ENCODE assay signal across 8 cellular contexts in genomic region chr3:98039322-98040024, GRCh38. TPM values are rescaled to one million over a fixed set of nuclear protein-coding genes. Genes with fewer than 3 reads are reported as not detected.
DNase-seq lines count a peak whose midpoint lies in the region; ATAC-seq and TF ChIP-seq lines count a peak whose summit lies in the region.

No MANE protein-coding gene starts in this region.

- no peak for TF ChIP-seq POLR2A in upper lobe of left lung (IDR thresholded peaks at IDR 0.05)

- intact Hi-C loops in Right ventricle myocardium superior (cut with DNase I) (no loop called here), posterior cingulate gyrus (cut with DNase I) (loop anchor here (1.0 to 10.0 kb wide), 4 partner anchors 290 to 755 kb away; partner anchors contain the start of gene CPOX)

- H3K4me3 ChIP-seq in GM12865 (ENCODE audit: low read depth, low read length) = peak overlapping the region; percentile 46
- H3K4me3 ChIP-seq in upper lobe of left lung = peak overlapping the region in 3 of 4 donors; percentile 7 to 39 (median 26)

- peak overlapping the region; percentile 87 for H3K4me3 Mint-ChIP-seq in activated naive CD8-positive, alpha-beta T cell

- WGBS in upper lobe of left lung, 2 donors = 15% methylated on average over 13 of the region's 13 CpGs

- no peak overlapping the region for H3K27ac ChIP-seq in upper lobe of left lung

- ATAC-seq in HG02623 (IDR thresholded peaks at IDR 0.05; ENCODE audit: unreplicated experiment) (peak; percentile 98), SK-N-SH treated with all-trans-retinoic acid at 6 μM for 48 hours (peak; percentile 95), Right ventricle myocardium superior (ENCODE audit: poor library complexity) (peak; percentile 94), upper lobe of left lung (ENCODE audit: low FRiP score in 2 of 2) (peak; percentile 92 to 97)

- no peaks in the 10 kb centered on the region for H3K4me1 ChIP-seq in upper lobe of left lung

- no peaks in the 10 kb centered on the region for H3K9me3 ChIP-seq in upper lobe of left lung

- no peaks in the 10 kb centered on the region for H3K27me3 ChIP-seq in upper lobe of left lung

- TF ChIP-seq EP300 in upper lobe of left lung (IDR thresholded peaks at IDR 0.05) = no peak

- H3K36me3 ChIP-seq in upper lobe of left lung = no peaks in the 10 kb centered on the region

- peak overlapping the region; percentile 86 for H3K27ac Mint-ChIP-seq in activated naive CD8-positive, alpha-beta T cell

- H3K9me3 Mint-ChIP-seq in activated naive CD8-positive, alpha-beta T cell (ENCODE audit: low read depth) = peaks cover 9% of the 10 kb centered on the region

- TF ChIP-seq CTCF in GM12865 (IDR thresholded peaks at IDR 0.05; ENCODE audit: insufficient read depth, low read depth, low read length, missing control alignments) (peak; percentile 78), upper lobe of left lung (IDR thresholded peaks at IDR 0.05) (peak; percentile 61 to 94 (median 88))

- no peaks in the 10 kb centered on the region for H3K36me3 Mint-ChIP-seq in activated naive CD8-positive, alpha-beta T cell

- DNase-seq in GM12865 (ENCODE audit: low read depth) (peak; percentile 91), NCI-H1048 (lab: John Stamatoyannopoulos, UW) (peak; percentile 75), Right ventricle myocardium superior (no peak), posterior cingulate gyrus (peak in 7 of 10 donors; percentile 28 to 86 (median 60)), upper lobe of left lung (peak in 1 of 2 donors; percentile 29)

- peaks cover 5% of the 10 kb centered on the region for H3K4me1 Mint-ChIP-seq in activated naive CD8-positive, alpha-beta T cell (ENCODE audit: low read depth)

- peaks cover 13% of the 10 kb centered on the region for H3K27me3 Mint-ChIP-seq in activated naive CD8-positive, alpha-beta T cell

TF ChIP-seq in SK-N-SH treated with all-trans-retinoic acid at 6 μM for 48 hours, 23 proteins besides CTCF, POLR2A, EP300 and RAD21:
- TF ChIP-seq ZC3H10 (CRISPR knock-in tag; IDR thresholded peaks at IDR 0.05) (no peak), TOX (CRISPR knock-in tag; IDR thresholded peaks at IDR 0.05; ENCODE audit: borderline replicate concordance) (no peak), ZNF565 (CRISPR knock-in tag; conservative IDR thresholded peaks at IDR 0.05; ENCODE audit: low read depth) (no peak), BACH2 (CRISPR knock-in tag; IDR thresholded peaks at IDR 0.05; ENCODE audit: borderline replicate concordance) (no peak), POU6F1 (CRISPR knock-in tag; IDR thresholded peaks at IDR 0.05; ENCODE audit: borderline replicate concordance, low read depth) (no peak), RARB (CRISPR knock-in tag; IDR thresholded peaks at IDR 0.05) (no peak), PATZ1 (CRISPR knock-in tag; IDR thresholded peaks at IDR 0.05; ENCODE audit: borderline replicate concordance) (no peak), TSHZ2 (CRISPR knock-in tag; IDR thresholded peaks at IDR 0.05) (no peak), CREB5 (CRISPR knock-in tag; IDR thresholded peaks at IDR 0.05; ENCODE audit: low read depth) (no peak), PPARA (CRISPR knock-in tag; IDR thresholded peaks at IDR 0.05; ENCODE audit: borderline replicate concordance) (no peak), ZNF70 (CRISPR knock-in tag; IDR thresholded peaks at IDR 0.05) (no peak), ARNTL (CRISPR knock-in tag; IDR thresholded peaks at IDR 0.05; ENCODE audit: borderline replicate concordance, low read depth) (no peak), ZFP30 (CRISPR knock-in tag; IDR thresholded peaks at IDR 0.05) (no peak), ESRRG (CRISPR knock-in tag; IDR thresholded peaks at IDR 0.05) (no peak), CSRNP3 (CRISPR knock-in tag; IDR thresholded peaks at IDR 0.05) (no peak)

RNA-seq across cellular contexts. Expression of gene GABRR3, which starts 4.4 kb away (rescaled TPM):
- not detected for total RNA-seq in Right ventricle myocardium superior
- total RNA-seq in upper lobe of left lung = not detected

RNA-seq across cellular contexts. Expression of gene OR5AC2, which starts 47.5 kb away (rescaled TPM):
- total RNA-seq in Right ventricle myocardium superior = not detected
- total RNA-seq in upper lobe of left lung = not detected
